Comparison of ENCODE assay signal across 1 cellular context in genomic region chr4:3868146-3868840, GRCh38.
A peak's percentile ranks its signal among the peaks of the same experiment; 100 is the strongest.
TF ChIP-seq lines count a peak whose summit lies in the region.

No MANE protein-coding gene starts in this region.

TF ChIP-seq in HepG2, 621 proteins besides CTCF, POLR2A, EP300 and RAD21 (continued from another document and continues in another):
- no peak for TF ChIP-seq KIAA2018 (CRISPR knock-in tag; IDR thresholded peaks at IDR 0.05; ENCODE audit: borderline replicate concordance)
- peak; percentile 35; the same call in 1 of the 2 replicates for TF ChIP-seq IKZF5 (CRISPR knock-in tag; IDR thresholded peaks at IDR 0.05)
- no peak for TF ChIP-seq SOX5 (CRISPR knock-in tag; IDR thresholded peaks at IDR 0.05; ENCODE audit: borderline replicate concordance)
- TF ChIP-seq ZNF207 (IDR thresholded peaks at IDR 0.05; ENCODE audit: borderline replicate concordance) = no peak
- no peak for TF ChIP-seq FOXM1 (CRISPR knock-in tag; IDR thresholded peaks at IDR 0.05)
- TF ChIP-seq KDM2A (CRISPR knock-in tag; IDR thresholded peaks at IDR 0.05; ENCODE audit: borderline replicate concordance, low read depth) = 0 out of 2 replicates have a peak, but pooled peaks have one; percentile 25
- TF ChIP-seq YEATS2 (CRISPR knock-in tag; IDR thresholded peaks at IDR 0.05; ENCODE audit: borderline replicate concordance) = peak; percentile 25; the same call in 1 of the 2 replicates
- TF ChIP-seq HOXA3 (CRISPR knock-in tag; IDR thresholded peaks at IDR 0.05) = peak; percentile 16; the same call in 1 of the 2 replicates
- 0 out of 2 replicates have a peak, but pooled peaks have one; percentile 28 for TF ChIP-seq ARNT2 (CRISPR knock-in tag; IDR thresholded peaks at IDR 0.05; ENCODE audit: low read depth)
- no peak for TF ChIP-seq RAD51 (IDR thresholded peaks at IDR 0.05; ENCODE audit: borderline replicate concordance)
- peak; percentile 55; the same call in 1 of the 2 replicates for TF ChIP-seq HMGXB3 (CRISPR knock-in tag; IDR thresholded peaks at IDR 0.05; ENCODE audit: borderline replicate concordance)
- TF ChIP-seq JARID2 (CRISPR knock-in tag; IDR thresholded peaks at IDR 0.05; ENCODE audit: insufficient replicate concordance) = no peak
- peak; percentile 8 for TF ChIP-seq TEAD3 (CRISPR knock-in tag; optimal IDR thresholded peaks at IDR 0.05; ENCODE audit: borderline replicate concordance)
- no peak for TF ChIP-seq ZC3H4 (CRISPR knock-in tag; IDR thresholded peaks at IDR 0.05; ENCODE audit: borderline replicate concordance)
- peak; percentile 36; the same call in 1 of the 2 replicates for TF ChIP-seq RXRB (CRISPR knock-in tag; IDR thresholded peaks at IDR 0.05; ENCODE audit: borderline replicate concordance)
- TF ChIP-seq KLF11 (CRISPR knock-in tag; IDR thresholded peaks at IDR 0.05) = peak; percentile 38; the same call in 1 of the 2 replicates
- no peak for TF ChIP-seq ZBTB40 (IDR thresholded peaks at IDR 0.05)
- TF ChIP-seq ZBTB40 (CRISPR knock-in tag; IDR thresholded peaks at IDR 0.05) = no peak
- 0 out of 2 replicates have a peak, but pooled peaks have one; percentile 33 for TF ChIP-seq ZBTB25 (CRISPR knock-in tag; IDR thresholded peaks at IDR 0.05)
- TF ChIP-seq HNRNPL (IDR thresholded peaks at IDR 0.05; ENCODE audit: low read depth, low read length) = 0 out of 2 replicates have a peak, but pooled peaks have one; percentile 57
- 0 out of 2 replicates have a peak, but pooled peaks have one; percentile 50 for TF ChIP-seq ERF (CRISPR knock-in tag; IDR thresholded peaks at IDR 0.05)
- peak; percentile 89; the same call in 1 of the 2 replicates for TF ChIP-seq TGIF2 (CRISPR knock-in tag; IDR thresholded peaks at IDR 0.05)
- no peak for TF ChIP-seq ZNF205 (CRISPR knock-in tag; IDR thresholded peaks at IDR 0.05)
- TF ChIP-seq ZBTB49 (CRISPR knock-in tag; IDR thresholded peaks at IDR 0.05; ENCODE audit: borderline replicate concordance) = no peak
- no peak for TF ChIP-seq ATM (IDR thresholded peaks at IDR 0.05; ENCODE audit: borderline replicate concordance)
